In the genomic region with DNA sequence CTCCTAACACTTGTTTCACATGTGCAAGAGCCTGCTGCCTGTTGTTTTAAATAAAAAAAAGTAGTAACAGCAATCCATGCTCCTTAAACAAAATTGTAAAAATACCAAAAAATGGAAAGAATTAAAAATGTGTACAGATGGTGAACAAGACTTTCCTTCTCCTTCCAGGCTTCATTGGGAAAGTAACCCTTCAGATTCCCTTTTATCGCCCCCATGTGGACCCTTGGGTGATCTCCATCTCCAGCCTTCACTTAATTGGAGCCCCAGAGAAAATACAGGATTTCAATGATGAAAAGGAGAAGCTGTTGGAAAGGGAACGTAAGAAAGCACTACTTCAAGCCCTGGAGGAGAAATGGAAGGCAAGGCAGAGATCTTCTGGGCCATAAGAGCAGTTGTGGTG, we compare ENCODE assay signal across 9 cellular contexts. TPM values are rescaled to one million over a fixed set of nuclear protein-coding genes. Genes with fewer than 3 reads are reported as not detected.
DNase-seq lines count a peak whose midpoint lies in the region; ATAC-seq and TF ChIP-seq lines count a peak whose summit lies in the region.
"Had no signal": no experiment of that assay in that cellular context is flagged by ENCODE, and none has a peak within 500 bp of the region (broad histone marks: within the 10 kb centered on the region; RNA-seq: fewer than 3 reads in every experiment).

No MANE protein-coding gene starts in this region.

- H3K4me3 ChIP-seq in NB4 (ENCODE audit: low read depth, low read length) (no peak overlapping the region), endodermal cell (ENCODE audit: low read length) (no peak overlapping the region), smooth muscle cell (no peak overlapping the region), aorta (ENCODE audit: low read length in 2 of 2) (no peak overlapping the region)

- H3K9ac ChIP-seq in endodermal cell (ENCODE audit: extremely low read depth, low read length, poor library complexity, severe bottlenecking) = no peak overlapping the region
- H3K9ac ChIP-seq in smooth muscle cell (ENCODE audit: low read depth) = no peak overlapping the region

- H3K27ac ChIP-seq in endodermal cell (ENCODE audit: low read depth, low read length) = no peak overlapping the region
- no peak overlapping the region for H3K27ac ChIP-seq in smooth muscle cell (ENCODE audit: low read depth)
- peak overlapping the region in 1 of 2 donors; percentile 25 for H3K27ac ChIP-seq in aorta (ENCODE audit: low read depth in 1 of 2, low read length in 2 of 2)

- H2AFZ ChIP-seq in smooth muscle cell (ENCODE audit: low read depth) = no peak overlapping the region

- H3K4me1 ChIP-seq in endodermal cell (ENCODE audit: control insufficient read depth, insufficient read depth, low read length) = no peaks in the 10 kb centered on the region
- no peaks in the 10 kb centered on the region for H3K4me1 ChIP-seq in smooth muscle cell (ENCODE audit: low read depth)
- peaks cover 0 to 2% of the 10 kb centered on the region in 2 donors for H3K4me1 ChIP-seq in aorta (ENCODE audit: control insufficient read depth in 1 of 2, insufficient read depth in 2 of 2, low read length in 2 of 2)

- no peak for ATAC-seq in aorta (ENCODE audit: low FRiP score)

- no peaks in the 10 kb centered on the region for H3K9me3 ChIP-seq in endodermal cell (ENCODE audit: control insufficient read depth, low read length)
- H3K9me3 ChIP-seq in smooth muscle cell (replicated peaks; ENCODE audit: low read depth) = no peaks in the 10 kb centered on the region
- H3K9me3 ChIP-seq in aorta (ENCODE audit: control insufficient read depth, low read length) = no peaks in the 10 kb centered on the region

- CTCF ChIA-PET in activated naive CD4-positive, alpha-beta T cell treated with anti-CD3 and anti-CD28 coated beads for 36 hours (lab: Charles Lee) = interaction anchor here (0.6 to 4.9 kb wide), 8 partner anchors 9 to 259 kb away, joined by 4 to 37 read pairs (median 6); no protein-coding TSS in a partner anchor

- peak; percentile 44 for TF ChIP-seq CTCF in NB4 (IDR thresholded peaks at IDR 0.05; ENCODE audit: low read depth, low read length)
- TF ChIP-seq CTCF in endodermal cell (conservative IDR thresholded peaks at IDR 0.05) = peak; percentile 78
- TF ChIP-seq CTCF in smooth muscle cell (IDR thresholded peaks at IDR 0.05; ENCODE audit: borderline replicate concordance, insufficient read depth, poor library complexity, severe bottlenecking) = peak; percentile 14

- DNase-seq in activated naive CD4-positive, alpha-beta T cell treated with anti-CD3 and anti-CD28 coated beads for 36 hours = peak; percentile 24
- DNase-seq in activated naive CD4-positive, alpha-beta T cell treated with Interleukin-2 at 50 U/mL for 16 hours = no peak
- DNase-seq in NB4 (ENCODE audit: low read depth) (peak; percentile 38), endodermal cell (peak; percentile 58), smooth muscle cell (lab: John Stamatoyannopoulos, UW; ENCODE audit: unreplicated experiment) (no peak), posterior vena cava (ENCODE audit: low spot score) (no peak), aorta (no peak)
- DNase-seq in stimulated activated CD4-positive, alpha-beta T cell treated with anti-CD3 and anti-CD28 coated beads, Interleukin-2, amount 100 ng/mL, for 48 hours = no peak
- DNase-seq: NCI-H524 treated with DMSO at 0.1 percent for 48 hours had no signal

- no peaks in the 10 kb centered on the region for H3K27me3 ChIP-seq in endodermal cell (ENCODE audit: control insufficient read depth, insufficient read depth, low read length, poor library complexity, severe bottlenecking)
- H3K27me3 ChIP-seq in smooth muscle cell (ENCODE audit: low read depth) = no peaks in the 10 kb centered on the region
- no peaks in the 10 kb centered on the region for H3K27me3 ChIP-seq in aorta (ENCODE audit: control insufficient read depth in 1 of 2, insufficient read depth in 2 of 2, low read length in 1 of 2)

- no peaks in the 10 kb centered on the region for H3F3A ChIP-seq in smooth muscle cell (ENCODE audit: low read depth)

- peaks cover 18% of the 10 kb centered on the region for H3K36me3 Mint-ChIP-seq in activated naive CD4-positive, alpha-beta T cell treated with anti-CD3 and anti-CD28 coated beads for 36 hours (ENCODE audit: low read depth)
- peaks cover 37% of the 10 kb centered on the region for H3K36me3 Mint-ChIP-seq in endodermal cell (ENCODE audit: low read depth)

- H3K36me3 ChIP-seq in endodermal cell (ENCODE audit: control insufficient read depth, insufficient read depth, low read length) (peaks cover 45% of the 10 kb centered on the region), smooth muscle cell (ENCODE audit: low read depth) (peaks cover under 1% of the 10 kb centered on the region), aorta (ENCODE audit: control insufficient read depth in 1 of 2, insufficient read depth in 2 of 2, low read length in 1 of 2) (peaks cover 7 to 9% of the 10 kb centered on the region in 2 donors)

- peaks cover 2% of the 10 kb centered on the region for H3K4me1 Mint-ChIP-seq in activated naive CD4-positive, alpha-beta T cell treated with anti-CD3 and anti-CD28 coated beads for 36 hours (ENCODE audit: low read depth)
- peaks cover 3% of the 10 kb centered on the region for H3K4me1 Mint-ChIP-seq in endodermal cell

- TF ChIP-seq POLR2A in NB4 (IDR thresholded peaks at IDR 0.05; ENCODE audit: extremely low read depth, insufficient read length) = no peak

- peaks cover 22% of the 10 kb centered on the region for H4K20me1 ChIP-seq in smooth muscle cell (ENCODE audit: low read depth)

- H3K4me2 ChIP-seq in smooth muscle cell = no peak overlapping the region

- 55 to 67% methylated on average over 2 of the region's 2 CpGs for WGBS in endodermal cell (ENCODE audit: insufficient coverage in 1 of 2, insufficient read length in 1 of 2), 2 experiments
- 67% methylated on average over 2 of the region's 2 CpGs for WGBS in smooth muscle cell (ENCODE audit: low lambda C conversion rate)
- WGBS in aorta, 2 donors = 60 to 73% methylated on average over 2 of the region's 2 CpGs

- no peak overlapping the region for H3K27ac Mint-ChIP-seq in activated naive CD4-positive, alpha-beta T cell treated with anti-CD3 and anti-CD28 coated beads for 36 hours
- no peak overlapping the region for H3K27ac Mint-ChIP-seq in endodermal cell

- no peak overlapping the region for H3K4me3 Mint-ChIP-seq in activated naive CD4-positive, alpha-beta T cell treated with anti-CD3 and anti-CD28 coated beads for 36 hours
- H3K4me3 Mint-ChIP-seq in endodermal cell = no peak overlapping the region

- H3K27me3 Mint-ChIP-seq in activated naive CD4-positive, alpha-beta T cell treated with anti-CD3 and anti-CD28 coated beads for 36 hours (ENCODE audit: low read depth) = no peaks in the 10 kb centered on the region
- no peaks in the 10 kb centered on the region for H3K27me3 Mint-ChIP-seq in endodermal cell (ENCODE audit: insufficient read depth)

- no peaks in the 10 kb centered on the region for H3K9me3 Mint-ChIP-seq in activated naive CD4-positive, alpha-beta T cell treated with anti-CD3 and anti-CD28 coated beads for 36 hours
- no peaks in the 10 kb centered on the region for H3K9me3 Mint-ChIP-seq in endodermal cell

- H3K79me2 ChIP-seq in smooth muscle cell (ENCODE audit: low read depth) = no peaks in the 10 kb centered on the region

- intact Hi-C loops in activated naive CD4-positive, alpha-beta T cell treated with anti-CD3 and anti-CD28 coated beads for 36 hours (cut with micrococcal nuclease) = loop anchor here (1.0 kb wide), 1 partner anchor 119 kb away; no protein-coding TSS in a partner anchor
- intact Hi-C loops in posterior vena cava (cut with DNase I) (no loop called here), aorta (cut with DNase I) (no loop called here)

RNA-seq across cellular contexts. Expression of gene VPS13D, which starts 14.2 kb away (rescaled TPM):
- 10 to 100 TPM; 20.0 to 23.3 TPM for total RNA-seq in activated naive CD4-positive, alpha-beta T cell treated with anti-CD3 and anti-CD28 coated beads for 36 hours
- total RNA-seq in endodermal cell = 10 to 100 TPM; 32.5 to 36.7 TPM
- polyA plus RNA-seq in endodermal cell (2013, experiment 1 of 2) = 9.6 TPM
- polyA plus RNA-seq in endodermal cell (2013, experiment 2 of 2) = 9.8 TPM
- 20.0 and 23.2 TPM in 2 replicates for total RNA-seq in smooth muscle cell
- polyA plus RNA-seq in smooth muscle cell = 3.5 and 7.5 TPM in 2 replicates
- total RNA-seq in posterior vena cava = 10 to 100 TPM; 74.9 to 96.7 TPM
- total RNA-seq in aorta = 100 to 1,000 TPM in 1 of 2 donors, 10 to 100 TPM in 1; 94.2 to 134 TPM
- 10 to 100 TPM; 15.8 to 23.6 TPM for polyA plus RNA-seq in aorta

Comparison
In these comparisons a context has a peak if more than half of its experiments do, and no peak if none do; other contexts are left out.
1. DNase-seq: peak in activated naive CD4-positive, alpha-beta T cell treated with anti-CD3 and anti-CD28 coated beads for 36 hours (single experiment), NB4 (single experiment) and endodermal cell (single experiment); none in activated naive CD4-positive, alpha-beta T cell treated with Interleukin-2 at 50 U/mL for 16 hours (single experiment), smooth muscle cell (single experiment), posterior vena cava (single experiment), aorta (0 of 2) and stimulated activated CD4-positive, alpha-beta T cell treated with anti-CD3 and anti-CD28 coated beads, Interleukin-2, amount 100 ng/mL, for 48 hours (0 of 2).
2. CTCF ChIP-seq: peak in every context shown above with its lines; median percentile 78 in endodermal cell; 44 in NB4; 14 in smooth muscle cell.